1 cellular context compared by ENCODE assay signal in genomic region chr14:46661728-46662127, GRCh38.
TF ChIP-seq lines count a peak whose summit lies in the region.

No MANE protein-coding gene starts in this region.

TF ChIP-seq in H1, 55 proteins besides CTCF, POLR2A, EP300 and RAD21:
- TF ChIP-seq YY1 (IDR thresholded peaks at IDR 0.05; ENCODE audit: low read depth, low read length) (0 out of 2 replicates have a peak, but pooled peaks have one; percentile 14), RFX5 (IDR thresholded peaks at IDR 0.05; ENCODE audit: borderline replicate concordance, low read depth, low read length) (no peak), KDM5A (IDR thresholded peaks at IDR 0.05; ENCODE audit: low read length) (no peak)
